25 cellular contexts compared by ENCODE assay signal in genomic region chr2:207418422-207418821, GRCh38.
"Had no signal": no experiment of that assay in that cellular context is flagged by ENCODE, and none has a peak within 500 bp of the region (broad histone marks: within the 10 kb centered on the region; RNA-seq: fewer than 3 reads in every experiment).

No MANE protein-coding gene starts in this region.

- H3K36me3 ChIP-seq: brain microvascular endothelial cell, neutrophil, prostate gland, vagina had no signal

- H3K27me3 ChIP-seq: brain microvascular endothelial cell, neutrophil, vagina had no signal

- H3K9me3 ChIP-seq: neutrophil, prostate gland, vagina had no signal

- H3K27ac ChIP-seq: brain microvascular endothelial cell, neutrophil, prostate gland, skin epidermis, vagina had no signal

- H3K4me3 ChIP-seq: prostate gland, skin epidermis, vagina had no signal

- DNase-seq: activated B cell treated with CpG ODN at 0.5 μM for 24 hours; activated CD4-positive, alpha-beta T cell treated with anti-CD3 and anti-CD28 coated beads, Interleukin-2, amount 50 U/mL, for 1 hour; activated CD8-positive, alpha-beta T cell treated with anti-CD3 and anti-CD28 coated beads for 36 hours; activated gamma-delta T cell treated with Interleukin-2 at 50 U/mL for 16 hours; activated naive CD4-positive, alpha-beta T cell treated with anti-CD3 and anti-CD28 coated beads, Interleukin-2, amount 50 U/mL, for 16 hours; activated T-cell treated with anti-CD3 and anti-CD28 coated beads, Interleukin-2, amount 50 U/mL, for 4 hours; amniotic stem cell; brain microvascular endothelial cell; caudate nucleus; cortex of kidney; effector memory CD8-positive, alpha-beta T cell; head of caudate nucleus; hippocampal formation; kidney; left colon; mammary epithelial cell; retina; stimulated activated CD4-positive, alpha-beta T cell treated with anti-CD3 and anti-CD28 coated beads, Interleukin-12 subunit alpha, Interleukin-12 subunit beta, amount 100 ng/mL, for 4 hours; stimulated activated CD4-positive, alpha-beta T cell treated with anti-CD3 and anti-CD28 coated beads, Interleukin-4, amount 100 ng/mL, for 24 hours; stimulated activated naive CD8-positive, alpha-beta T cell treated with anti-CD3 and anti-CD28 coated beads, Interleukin-15, amount 100 ng/mL, for 72 hours; substantia nigra had no signal

- H3K4me1 ChIP-seq: prostate gland, vagina had no signal
